In the genomic region with DNA sequence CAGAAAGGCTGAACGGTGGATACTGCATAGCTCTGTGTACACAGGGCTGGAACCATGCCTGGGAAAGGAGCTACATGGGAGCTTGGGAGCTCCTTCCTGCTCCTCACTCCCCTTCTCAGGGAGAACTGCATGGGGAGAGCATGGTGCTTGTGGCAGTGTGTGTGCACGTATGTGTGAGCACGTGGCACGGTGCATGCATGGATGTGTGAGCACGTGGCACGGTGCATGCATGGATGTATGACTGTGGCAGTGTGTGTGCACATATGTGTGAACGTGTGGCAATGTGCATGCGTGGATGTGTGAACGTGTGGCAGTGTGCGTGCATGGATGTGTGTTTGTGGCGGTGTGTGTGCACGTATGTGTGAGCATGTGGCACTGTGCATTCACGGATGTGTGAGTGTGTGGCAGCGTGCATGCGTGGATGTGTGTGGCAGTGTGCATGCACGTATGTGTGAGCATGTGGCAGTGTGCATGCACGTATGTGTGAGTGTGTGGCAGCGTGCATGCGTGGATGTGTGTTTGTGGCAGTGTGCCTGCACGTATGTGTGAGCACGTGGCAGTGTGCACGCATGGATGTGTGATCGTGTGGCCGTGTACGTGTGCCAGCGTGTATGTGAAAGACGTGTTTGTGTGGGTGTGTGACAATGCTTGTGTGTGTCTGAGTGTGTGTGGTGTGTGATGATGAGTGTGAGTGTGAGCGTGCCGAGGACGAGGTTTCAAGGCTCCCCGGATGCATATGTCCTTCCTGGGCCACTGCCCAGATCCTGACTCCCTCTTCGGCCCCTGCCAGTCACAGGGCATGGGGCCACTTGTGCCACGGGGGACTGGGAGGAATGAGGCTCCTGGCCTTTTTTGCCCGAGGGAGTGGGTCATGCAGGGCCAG, we compare ENCODE assay signal across 2 cellular contexts.
TF ChIP-seq lines count a peak whose summit lies in the region.

No MANE protein-coding gene starts in this region.

TF ChIP-seq in HCT116, 20 proteins besides CTCF, POLR2A, EP300 and RAD21:
- no peak for TF ChIP-seq FOSL1 (IDR thresholded peaks at IDR 0.05; ENCODE audit: low read depth)
- no peak for TF ChIP-seq YY1 (IDR thresholded peaks at IDR 0.05; ENCODE audit: extremely low read depth, insufficient replicate concordance, low read depth, low read length)
- TF ChIP-seq EGR1 (IDR thresholded peaks at IDR 0.05; ENCODE audit: low read depth) = no peak
- no peak for TF ChIP-seq CEBPB (IDR thresholded peaks at IDR 0.05; ENCODE audit: low read depth)
- no peak for TF ChIP-seq CBX3 (IDR thresholded peaks at IDR 0.05; ENCODE audit: low read depth)
- TF ChIP-seq, protein P1, sequence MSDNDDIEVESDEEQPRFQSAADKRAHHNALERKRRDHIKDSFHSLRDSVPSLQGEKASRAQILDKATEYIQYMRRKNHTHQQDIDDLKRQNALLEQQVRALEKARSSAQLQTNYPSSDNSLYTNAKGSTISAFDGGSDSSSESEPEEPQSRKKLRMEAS (IDR thresholded peaks at IDR 0.05) = no peak
- no peak for TF ChIP-seq REST (IDR thresholded peaks at IDR 0.05; ENCODE audit: low read depth)
- no peak for TF ChIP-seq SP1 (IDR thresholded peaks at IDR 0.05; ENCODE audit: low read depth)
- no peak for TF ChIP-seq ZFX (IDR thresholded peaks at IDR 0.05)
- no peak for TF ChIP-seq SRF (IDR thresholded peaks at IDR 0.05; ENCODE audit: low read depth)
- TF ChIP-seq SIN3A (IDR thresholded peaks at IDR 0.05; ENCODE audit: low read depth) = no peak
- no peak for TF ChIP-seq TCF7L2 (IDR thresholded peaks at IDR 0.05; ENCODE audit: borderline replicate concordance, extremely low read depth, insufficient read depth, insufficient read length)
- no peak for TF ChIP-seq ZBTB33 (IDR thresholded peaks at IDR 0.05; ENCODE audit: extremely low read depth, insufficient replicate concordance, low read length)
- TF ChIP-seq EZH2 (IDR thresholded peaks at IDR 0.05) = no peak
- TF ChIP-seq EZH2phosphoT487 (IDR thresholded peaks at IDR 0.05; ENCODE audit: borderline replicate concordance) = no peak
- no peak for TF ChIP-seq ATF3 (IDR thresholded peaks at IDR 0.05)
- no peak for TF ChIP-seq ZNF274 (IDR thresholded peaks at IDR 0.05; ENCODE audit: low read depth, low read length)
- TF ChIP-seq ELF1 (IDR thresholded peaks at IDR 0.05; ENCODE audit: borderline replicate concordance, low read depth) = no peak

TF ChIP-seq in K562, 482 proteins besides CTCF, POLR2A, EP300 and RAD21:
- peak; percentile 28; the same call in 1 of the 2 replicates for TF ChIP-seq ZC3H4 (CRISPR knock-in tag; IDR thresholded peaks at IDR 0.05; ENCODE audit: borderline replicate concordance)
- TF ChIP-seq ATF7 (IDR thresholded peaks at IDR 0.05) = no peak
- TF ChIP-seq MIER1 (IDR thresholded peaks at IDR 0.05; ENCODE audit: low read depth) = peak; percentile 88
- no peak for TF ChIP-seq NFIX (CRISPR knock-in tag; IDR thresholded peaks at IDR 0.05; ENCODE audit: low read depth)
- TF ChIP-seq SMC3 (conservative IDR thresholded peaks at IDR 0.05; ENCODE audit: insufficient read depth, low read depth, low read length) = no peak
- TF ChIP-seq NCOA4 (IDR thresholded peaks at IDR 0.05; ENCODE audit: partially characterized antibody) = no peak
- peak; percentile 52; the same call in 1 of the 2 replicates for TF ChIP-seq NR2C2 (CRISPR knock-in tag; IDR thresholded peaks at IDR 0.05)
- TF ChIP-seq NR2C2 (tag; IDR thresholded peaks at IDR 0.05) = no peak
- TF ChIP-seq JUN (IDR thresholded peaks at IDR 0.05; ENCODE audit: borderline replicate concordance, low read depth, low read length) = no peak
- TF ChIP-seq JUN (CRISPR knock-in tag; IDR thresholded peaks at IDR 0.05; ENCODE audit: borderline replicate concordance) = no peak
- TF ChIP-seq, protein P1 (CRISPR knock-in tag; IDR thresholded peaks at IDR 0.05) = peak; percentile 65; the same call in 1 of the 2 replicates
